In genomic region chr5:172854451-172854871, GRCh38 we compare ENCODE assay signal across 10 cellular contexts. TPM values are rescaled to one million over a fixed set of nuclear protein-coding genes. Genes with fewer than 3 reads are reported as not detected.
DNase-seq lines count a peak whose midpoint lies in the region; ATAC-seq, FAIRE-seq and TF ChIP-seq lines count a peak whose summit lies in the region.
"Had no signal": no experiment of that assay in that cellular context is flagged by ENCODE, and none has a peak within 500 bp of the region (broad histone marks: within the 10 kb centered on the region; RNA-seq: fewer than 3 reads in every experiment).

No MANE protein-coding gene starts in this region.

- CTCF ChIA-PET in HEK293 (lab: Yijun Ruan, JAX), result no interaction called here
- CTCF ChIA-PET in K562 (lab: Yijun Ruan, JAX; ENCODE audit: low intra/inter-chr PET ratio), result no interaction called here
- CTCF ChIA-PET in activated CD8-positive, alpha-beta memory T cell treated with anti-CD3 and anti-CD28 coated beads, Interleukin-2, amount 10 ng/mL, durations not matched to agents 7 days and 5 days (lab: Charles Lee), result no interaction called here

- no peak overlapping the region for H3K4me3 Mint-ChIP-seq in stimulated activated naive B cell treated with anti-CD40 and anti-IgM and Interleukin-4, amounts not matched to agents 10 μg/mL and 1 μg/mL and 100 μg/mL, for 72 hours
- H3K4me3 Mint-ChIP-seq in activated CD8-positive, alpha-beta memory T cell treated with anti-CD3 and anti-CD28 coated beads, Interleukin-2, amount 10 ng/mL, durations not matched to agents 7 days and 5 days, result no peak overlapping the region
- H3K4me3 Mint-ChIP-seq in endodermal cell, result no peak overlapping the region

- FAIRE-seq in K562 (lab: Jason Lieb, UNC), result no peak

- no peak overlapping the region for H2AFZ ChIP-seq in K562 (ENCODE audit: low read depth, low read length)

- BruUV-seq in K562 (replicated peaks; lab: Mats Ljungman, UMichigan), result no TSS peak

- H3K9me3 ChIP-seq in HEK293 (ENCODE audit: control insufficient read depth, insufficient read depth, low read depth, low read length) (no peaks in the 10 kb centered on the region), K562 (replicated peaks; ENCODE audit: control insufficient read depth, insufficient read depth, low read depth, low read length) (no peaks in the 10 kb centered on the region), liver (ENCODE audit: control insufficient read depth in 4 of 4, low read length in 3 of 4) (no peaks in the 10 kb centered on the region), endodermal cell (ENCODE audit: control insufficient read depth, low read length) (no peaks in the 10 kb centered on the region)

- no peak overlapping the region for H3K27ac ChIP-seq in HEK293 (ENCODE audit: extremely low read depth, low read depth, low read length)
- H3K27ac ChIP-seq in K562 (ENCODE audit: extremely low read depth, low read depth, low read length), result no peak overlapping the region
- H3K27ac ChIP-seq in liver (ENCODE audit: low read depth in 1 of 2, low read length in 2 of 2), result peak overlapping the region; percentile 92 to 96
- H3K27ac ChIP-seq in endodermal cell (ENCODE audit: low read depth, low read length), result no peak overlapping the region

- H3K4me1 ChIP-seq in HEK293 (ENCODE audit: control insufficient read depth, insufficient read depth, low read length), result no peaks in the 10 kb centered on the region
- peaks cover 0 to 15% of the 10 kb centered on the region in 2 experiments; a peak in 2 of 5 replicates for H3K4me1 ChIP-seq in K562 (replicated peaks in 1 of 2; ENCODE audit: control insufficient read depth in 2 of 2, insufficient read depth in 2 of 2, low read length in 2 of 2)
- peaks cover 26 to 82% (median 43%) of the 10 kb centered on the region in 4 donors for H3K4me1 ChIP-seq in liver (ENCODE audit: control insufficient read depth in 4 of 4, insufficient read depth in 4 of 4, low read length in 3 of 4)
- H3K4me1 ChIP-seq in endodermal cell (ENCODE audit: control insufficient read depth, insufficient read depth, low read length), result no peaks in the 10 kb centered on the region

- no peaks in the 10 kb centered on the region for H3K9me3 Mint-ChIP-seq in stimulated activated naive B cell treated with anti-CD40 and anti-IgM and Interleukin-4, amounts not matched to agents 10 μg/mL and 1 μg/mL and 100 μg/mL, for 72 hours
- H3K9me3 Mint-ChIP-seq in activated CD8-positive, alpha-beta memory T cell treated with anti-CD3 and anti-CD28 coated beads, Interleukin-2, amount 10 ng/mL, durations not matched to agents 7 days and 5 days (ENCODE audit: low read depth), result no peaks in the 10 kb centered on the region
- H3K9me3 Mint-ChIP-seq in endodermal cell, result no peaks in the 10 kb centered on the region

- H3K36me3 Mint-ChIP-seq in stimulated activated naive B cell treated with anti-CD40 and anti-IgM and Interleukin-4, amounts not matched to agents 10 μg/mL and 1 μg/mL and 100 μg/mL, for 72 hours, result peaks cover 10 to 29% of the 10 kb centered on the region in 2 donors
- no peaks in the 10 kb centered on the region for H3K36me3 Mint-ChIP-seq in activated CD8-positive, alpha-beta memory T cell treated with anti-CD3 and anti-CD28 coated beads, Interleukin-2, amount 10 ng/mL, durations not matched to agents 7 days and 5 days
- H3K36me3 Mint-ChIP-seq in endodermal cell (ENCODE audit: low read depth), result peaks cover 16% of the 10 kb centered on the region

- H3K36me3 ChIP-seq in HEK293 (ENCODE audit: control insufficient read depth in 2 of 2, insufficient read depth in 1 of 2, low read length in 2 of 2) (no peaks in the 10 kb centered on the region), K562 (ENCODE audit: control insufficient read depth, insufficient read depth, low read length) (peaks cover 4% of the 10 kb centered on the region; the same call in 2 of the 3 replicates), liver (ENCODE audit: control insufficient read depth in 4 of 4, insufficient read depth in 3 of 4, low read depth in 1 of 4, low read length in 3 of 4) (no peaks in the 10 kb centered on the region), endodermal cell (ENCODE audit: control insufficient read depth, insufficient read depth, low read length) (peaks cover 9% of the 10 kb centered on the region)

- H3K4me3 ChIP-seq in HEK293 (ENCODE audit: low read depth, low read length) (no peak overlapping the region), K562 (no peak overlapping the region), liver (ENCODE audit: low read depth in 1 of 3, low read length in 3 of 3) (no peak overlapping the region), endodermal cell (ENCODE audit: low read length) (no peak overlapping the region)

- TF ChIP-seq CTCF in HEK293 (tag by site-specific recombination; IDR thresholded peaks at IDR 0.05) (no peak), K562 (IDR thresholded peaks at IDR 0.05 in 2 of 3, conservative IDR thresholded peaks at IDR 0.05 in 1 of 3; ENCODE audit: insufficient read depth in 2 of 3, low read depth in 1 of 3, low read length in 3 of 3) (no peak), liver (IDR thresholded peaks at IDR 0.05; ENCODE audit: low read depth, low read length, missing input control) (no peak), endodermal cell (conservative IDR thresholded peaks at IDR 0.05) (no peak)

- no peak overlapping the region for H3K4me2 ChIP-seq in K562 (ENCODE audit: insufficient read depth, low read length)

- POLR2A ChIA-PET in HEK293 (lab: Yijun Ruan, JAX), result no interaction called here
- POLR2A ChIA-PET in K562 (lab: Yijun Ruan, JAX), result interaction anchor here (0.9 kb wide), 1 partner anchor 84 kb away, joined by 5 read pairs; the partner anchor contains the start of gene DUSP1

- H3K9me1 ChIP-seq in K562 (ENCODE audit: control insufficient read depth, insufficient read depth, low read length), result no peaks in the 10 kb centered on the region

- peak overlapping the region in 1 of 2 experiments; percentile 65; a peak in 1 of 4 replicates for H3K9ac ChIP-seq in K562 (ENCODE audit: insufficient read depth in 1 of 2, low read depth in 2 of 2, low read length in 2 of 2)
- peak overlapping the region in 1 of 2 donors; percentile 88 for H3K9ac ChIP-seq in liver (ENCODE audit: low read depth in 1 of 2, low read length in 2 of 2)
- no peak overlapping the region for H3K9ac ChIP-seq in endodermal cell (ENCODE audit: extremely low read depth, low read length, poor library complexity, severe bottlenecking)

- TF ChIP-seq EP300 in K562 (IDR thresholded peaks at IDR 0.05; ENCODE audit: low read length), result no peak

- no peak for ATAC-seq in K562
- no peak for ATAC-seq in stimulated activated naive B cell treated with anti-CD40 and anti-IgM and Interleukin-4, amounts not matched to agents 10 μg/mL and 1 μg/mL and 100 μg/mL, for 72 hours (replicated peaks)
- no peak for ATAC-seq in activated CD8-positive, alpha-beta memory T cell treated with anti-CD3 and anti-CD28 coated beads, Interleukin-2, amount 10 ng/mL, durations not matched to agents 7 days and 5 days

- 0 out of 3 replicates have a peak, but pooled peaks cover 2% of the 10 kb centered on the region for H3K79me2 ChIP-seq in K562 (ENCODE audit: control insufficient read depth, insufficient read depth, low read length)

- no peak for DNase-seq in K562 (ENCODE audit: extremely low read depth in 1 of 4, low spot score in 3 of 4)
- DNase-seq in stimulated activated naive B cell treated with anti-CD40 and anti-IgM and Interleukin-4, amounts not matched to agents 10 μg/mL and 1 μg/mL and 100 μg/mL, for 72 hours, result no peak
- DNase-seq in GM03348 (ENCODE audit: low spot score), result no peak
- DNase-seq in activated CD8-positive, alpha-beta memory T cell treated with anti-CD3 and anti-CD28 coated beads, Interleukin-2, amount 10 ng/mL, durations not matched to agents 7 days and 5 days, result no peak
- no peak for DNase-seq in endodermal cell
- no peak for DNase-seq in NCI-H526 (lab: John Stamatoyannopoulos, UW)
- DNase-seq: activated CD4-positive, CD25-positive, alpha-beta regulatory T cell treated with anti-CD3 and anti-CD28 coated beads, Interleukin-2, amount 50 U/mL, for 72 hours; effector memory CD4-positive, alpha-beta T cell had no signal

- no peaks in the 10 kb centered on the region for H3K27me3 Mint-ChIP-seq in stimulated activated naive B cell treated with anti-CD40 and anti-IgM and Interleukin-4, amounts not matched to agents 10 μg/mL and 1 μg/mL and 100 μg/mL, for 72 hours
- no peaks in the 10 kb centered on the region for H3K27me3 Mint-ChIP-seq in activated CD8-positive, alpha-beta memory T cell treated with anti-CD3 and anti-CD28 coated beads, Interleukin-2, amount 10 ng/mL, durations not matched to agents 7 days and 5 days
- H3K27me3 Mint-ChIP-seq in endodermal cell (ENCODE audit: insufficient read depth), result no peaks in the 10 kb centered on the region

- in situ Hi-C loops in K562 (cut with MboI), result no loop called here

- no peak for TF ChIP-seq RAD21 in K562 (CRISPR knock-in tag; conservative IDR thresholded peaks at IDR 0.05 in 1 of 2, IDR thresholded peaks at IDR 0.05 in 1 of 2)
- TF ChIP-seq RAD21 in liver (IDR thresholded peaks at IDR 0.05), result peak; percentile 14 to 24

- intact Hi-C loops in K562 (cut with micrococcal nuclease), result no loop called here

- peaks cover 11% of the 10 kb centered on the region for H4K20me1 ChIP-seq in K562 (replicated peaks; ENCODE audit: control insufficient read depth, insufficient read depth, low read length)

- H3K27me3 ChIP-seq in K562 (ENCODE audit: control insufficient read depth in 2 of 2, insufficient read depth in 2 of 2, low read length in 2 of 2) (no peaks in the 10 kb centered on the region), liver (ENCODE audit: control insufficient read depth in 4 of 4, insufficient read depth in 4 of 4, low read length in 3 of 4) (no peaks in the 10 kb centered on the region), endodermal cell (ENCODE audit: control insufficient read depth, insufficient read depth, low read length, poor library complexity, severe bottlenecking) (no peaks in the 10 kb centered on the region)

- WGBS in K562 (ENCODE audit: insufficient coverage, low coverage, missing lambda C conversion rate), result 90% methylated on average over 12 of the region's 12 CpGs
- WGBS in liver, result 35% methylated on average over 12 of the region's 12 CpGs
- 92% methylated on average over 12 of the region's 12 CpGs; no CpG with 5 or more reads in 1 of the 2 experiments for WGBS in endodermal cell (ENCODE audit: insufficient coverage in 1 of 2, insufficient read length in 1 of 2), 2 experiments

- TF ChIP-seq POLR2A in K562 (conservative IDR thresholded peaks at IDR 0.05), result no peak

- peaks cover 50 to 82% of the 10 kb centered on the region in 2 donors for H3K4me1 Mint-ChIP-seq in stimulated activated naive B cell treated with anti-CD40 and anti-IgM and Interleukin-4, amounts not matched to agents 10 μg/mL and 1 μg/mL and 100 μg/mL, for 72 hours
- peaks cover 26% of the 10 kb centered on the region for H3K4me1 Mint-ChIP-seq in activated CD8-positive, alpha-beta memory T cell treated with anti-CD3 and anti-CD28 coated beads, Interleukin-2, amount 10 ng/mL, durations not matched to agents 7 days and 5 days
- H3K4me1 Mint-ChIP-seq in endodermal cell, result peaks cover 20% of the 10 kb centered on the region

- H3K27ac Mint-ChIP-seq in stimulated activated naive B cell treated with anti-CD40 and anti-IgM and Interleukin-4, amounts not matched to agents 10 μg/mL and 1 μg/mL and 100 μg/mL, for 72 hours, result peak overlapping the region; percentile 3
- no peak overlapping the region for H3K27ac Mint-ChIP-seq in activated CD8-positive, alpha-beta memory T cell treated with anti-CD3 and anti-CD28 coated beads, Interleukin-2, amount 10 ng/mL, durations not matched to agents 7 days and 5 days
- no peak overlapping the region for H3K27ac Mint-ChIP-seq in endodermal cell

RNA-seq across cellular contexts. Expression of gene ERGIC1, which starts 20.4 kb away (rescaled TPM):
- 94.3 and 160 TPM in 2 replicates for total RNA-seq in K562 (2011; cell fraction: chromatin; rRNA removed; ENCODE audit: low replicate concordance)
- 81.7 and 85.4 TPM in 2 replicates for total RNA-seq in K562 (2011; cell fraction: nucleolus; rRNA removed)
- total RNA-seq in K562 (2011; cell fraction: nucleoplasm; rRNA removed), result 98.5 and 147 TPM in 2 replicates
- total RNA-seq in K562 (2014; rRNA removed), result 20.9 and 38.1 TPM in 2 replicates
- 33.5 and 38.8 TPM in 2 replicates for total RNA-seq in K562 (2014; rRNA removed; fragmentation: Illumina TruSeq; extraction: Trizol)
- total RNA-seq in K562 (2015; rRNA removed; fragmentation: Illumina TruSeq; extraction: Trizol), result 41.9 and 42.5 TPM in 2 replicates
- 48.0 and 51.3 TPM in 2 replicates for total RNA-seq in K562 (2021)
- 36.4 and 39.2 TPM in 2 replicates for polyA plus RNA-seq in K562 (2011; rRNA removed)
- 59.9 and 75.2 TPM in 2 replicates for polyA plus RNA-seq in K562 (2011; cell fraction: cytosol; rRNA removed)
- 37.4 and 51.3 TPM in 2 replicates for polyA plus RNA-seq in K562 (2011; cell fraction: nucleus; rRNA removed)
- 49.8 and 50.4 TPM in 2 replicates for polyA plus RNA-seq in K562 (2012)
- polyA plus RNA-seq in K562 (2014; fragmentation: Illumina TruSeq; extraction: Trizol), result 58.0 and 68.4 TPM in 2 replicates
- polyA plus RNA-seq in K562 (2014; fragmentation: Nextera tagmentation; extraction: Ambion mirVana), result 10 to 100 TPM in 1 of 2 experiments, 1 to 10 TPM in 1; 5.5 to 11.7 TPM
- 32.9 and 45.5 TPM in 2 replicates for polyA plus RNA-seq in K562 (2014; rRNA removed)
- polyA minus RNA-seq in K562 (2011; rRNA and poly(A)+ RNA removed), result 42.0 and 52.9 TPM in 2 replicates
- polyA minus RNA-seq in K562 (2011; cell fraction: cytosol; rRNA and poly(A)+ RNA removed), result 26.8 and 27.7 TPM in 2 replicates
- 19.5 and 22.5 TPM in 2 replicates for polyA minus RNA-seq in K562 (2011; cell fraction: nucleus; rRNA and poly(A)+ RNA removed)
- 100 to 1,000 TPM in 1 of 2 donors, 10 to 100 TPM in 1; 45.4 to 149 TPM for total RNA-seq in liver
- 100 to 1,000 TPM in 1 of 2 donors, 10 to 100 TPM in 1; 53.1 to 155 TPM for polyA plus RNA-seq in liver
- total RNA-seq in activated CD8-positive, alpha-beta memory T cell treated with anti-CD3 and anti-CD28 coated beads, Interleukin-2, amount 10 ng/mL, durations not matched to agents 7 days and 5 days, result 10 to 100 TPM; 30.9 to 34.7 TPM
- 10 to 100 TPM; 81.9 to 94.8 TPM for total RNA-seq in endodermal cell
- 79.3 TPM for polyA plus RNA-seq in endodermal cell (2013, experiment 1 of 2)
- polyA plus RNA-seq in endodermal cell (2013, experiment 2 of 2), result 73.2 TPM

Comparison
In these comparisons a context has a peak if more than half of its experiments do, and no peak if none do; other contexts are left out.
1. H3K27ac ChIP-seq: peak in liver (2 of 2); none in HEK293 (single experiment), K562 (single experiment) and endodermal cell (single experiment).
2. Of the 44 proteins assayed by ChIP-seq in both K562 and HEK293: peak only in K562: none; only in HEK293: KLF1; in both: none; in neither: 43.